In the genomic region with DNA sequence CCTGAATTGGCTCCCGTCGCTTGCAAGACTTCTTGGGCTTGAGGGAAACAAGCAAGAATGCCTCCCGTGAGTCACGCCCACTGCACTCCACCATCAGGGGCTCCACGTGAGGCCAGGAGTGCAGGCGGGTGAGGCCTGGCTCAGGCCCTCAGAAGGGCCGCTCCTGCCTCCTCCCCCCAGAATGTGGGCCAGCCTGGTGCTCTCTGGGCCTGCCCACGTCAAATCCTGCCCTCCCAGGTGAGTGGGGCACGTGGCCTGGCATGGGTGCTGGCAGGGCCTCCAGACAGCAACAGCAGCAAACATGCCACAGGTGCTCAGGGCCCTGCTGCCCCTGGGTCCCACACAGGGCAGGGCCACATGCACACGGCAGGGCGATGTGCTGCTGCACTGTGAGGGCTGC, we compare ENCODE assay signal across 25 cellular contexts.
"Had no signal": no experiment of that assay in that cellular context is flagged by ENCODE, and none has a peak within 500 bp of the region (broad histone marks: within the 10 kb centered on the region; RNA-seq: fewer than 3 reads in every experiment).

No MANE protein-coding gene starts in this region.

- H3K4me1 Mint-ChIP-seq: stimulated activated naive CD8-positive, alpha-beta T cell treated with anti-CD3 and anti-CD28 coated beads, Interleukin-15, amount 100 ng/mL, for 72 hours had no signal

- H3K9me3 Mint-ChIP-seq: mesothelial cell of epicardium; naive B cell; natural killer cell; nephron progenitor cell; neural progenitor cell; stimulated activated memory B cell treated with anti-CD40 and anti-IgM and Interleukin-4, amounts not matched to agents 10 μg/mL and 1 μg/mL and 100 μg/mL, for 72 hours; stimulated activated naive CD8-positive, alpha-beta T cell treated with anti-CD3 and anti-CD28 coated beads, Interleukin-15, amount 100 ng/mL, for 72 hours had no signal

- H3K36me3 Mint-ChIP-seq: natural killer cell had no signal

- DNase-seq: heart right ventricle; islet precursor cell; mammary epithelial cell; mesendoderm; naive B cell; natural killer cell; nephron progenitor cell; ovary; right lobe of liver; stimulated activated CD4-positive, alpha-beta T cell treated with anti-CD3 and anti-CD28 coated beads, Interleukin-1b, Interleukin-23, amount 100 ng/mL, for 48 hours; stimulated activated CD4-positive, alpha-beta T cell treated with anti-CD3 and anti-CD28 coated beads, Interleukin-2, amount 100 ng/mL, for 48 hours; stimulated activated CD4-positive, alpha-beta T cell treated with anti-CD3 and anti-CD28 coated beads, Interleukin-4, amount 100 ng/mL, for 4 hours; stimulated activated CD8-positive, alpha-beta memory T cell treated with anti-CD3 and anti-CD28 coated beads, Interleukin-4, amount 100 ng/mL, for 48 hours; stimulated activated naive CD4-positive, alpha-beta T cell treated with Interleukin-2 at 50 U/mL for 16 hours; stimulated activated naive CD8-positive, alpha-beta T cell treated with anti-CD3 and anti-CD28 coated beads, Interleukin-15, amount 100 ng/mL, for 72 hours; substantia nigra; transverse colon; uterus had no signal

- H3K4me3 ChIP-seq: heart right ventricle, hepatocyte, neural progenitor cell, ovary, right atrium auricular region, right lobe of liver, smooth muscle cell, transverse colon, uterus had no signal

- H3K27ac Mint-ChIP-seq: mesothelial cell of epicardium; naive B cell; natural killer cell; nephron progenitor cell; neural progenitor cell; progenitor cell of endocrine pancreas; stimulated activated memory B cell treated with anti-CD40 and anti-IgM and Interleukin-4, amounts not matched to agents 10 μg/mL and 1 μg/mL and 100 μg/mL, for 72 hours; stimulated activated naive CD8-positive, alpha-beta T cell treated with anti-CD3 and anti-CD28 coated beads, Interleukin-15, amount 100 ng/mL, for 72 hours had no signal

- H3K27me3 ChIP-seq: heart right ventricle, hepatocyte, neural progenitor cell, ovary, right atrium auricular region, right lobe of liver, transverse colon, uterus had no signal

- H3K36me3 ChIP-seq: neural progenitor cell, ovary, uterus had no signal

- H3K9me3 ChIP-seq: heart right ventricle, ovary, right atrium auricular region, right lobe of liver, transverse colon, uterus had no signal

- H3K27me3 Mint-ChIP-seq: naive B cell; progenitor cell of endocrine pancreas; stimulated activated memory B cell treated with anti-CD40 and anti-IgM and Interleukin-4, amounts not matched to agents 10 μg/mL and 1 μg/mL and 100 μg/mL, for 72 hours; stimulated activated naive CD8-positive, alpha-beta T cell treated with anti-CD3 and anti-CD28 coated beads, Interleukin-15, amount 100 ng/mL, for 72 hours had no signal

- H3K4me3 Mint-ChIP-seq: mesothelial cell of epicardium; naive B cell; natural killer cell; nephron progenitor cell; neural progenitor cell; stimulated activated memory B cell treated with anti-CD40 and anti-IgM and Interleukin-4, amounts not matched to agents 10 μg/mL and 1 μg/mL and 100 μg/mL, for 72 hours; stimulated activated naive CD8-positive, alpha-beta T cell treated with anti-CD3 and anti-CD28 coated beads, Interleukin-15, amount 100 ng/mL, for 72 hours had no signal

- H3K4me2 ChIP-seq: hepatocyte, neural progenitor cell, smooth muscle cell had no signal

- ATAC-seq: heart right ventricle; natural killer cell; right lobe of liver; stimulated activated memory B cell treated with anti-CD40 and anti-IgM and Interleukin-4, amounts not matched to agents 10 μg/mL and 1 μg/mL and 100 μg/mL, for 72 hours; stimulated activated naive CD8-positive, alpha-beta T cell treated with anti-CD3 and anti-CD28 coated beads, Interleukin-15, amount 100 ng/mL, for 72 hours had no signal

- H3K4me1 ChIP-seq: neural progenitor cell, right lobe of liver, transverse colon, uterus had no signal

- H3K27ac ChIP-seq: heart right ventricle, hepatocyte, neural progenitor cell, ovary, right atrium auricular region, right lobe of liver, transverse colon, uterus had no signal

- H3K9ac ChIP-seq: neural progenitor cell had no signal
